19 cellular contexts compared by ENCODE assay signal in the genomic region with DNA sequence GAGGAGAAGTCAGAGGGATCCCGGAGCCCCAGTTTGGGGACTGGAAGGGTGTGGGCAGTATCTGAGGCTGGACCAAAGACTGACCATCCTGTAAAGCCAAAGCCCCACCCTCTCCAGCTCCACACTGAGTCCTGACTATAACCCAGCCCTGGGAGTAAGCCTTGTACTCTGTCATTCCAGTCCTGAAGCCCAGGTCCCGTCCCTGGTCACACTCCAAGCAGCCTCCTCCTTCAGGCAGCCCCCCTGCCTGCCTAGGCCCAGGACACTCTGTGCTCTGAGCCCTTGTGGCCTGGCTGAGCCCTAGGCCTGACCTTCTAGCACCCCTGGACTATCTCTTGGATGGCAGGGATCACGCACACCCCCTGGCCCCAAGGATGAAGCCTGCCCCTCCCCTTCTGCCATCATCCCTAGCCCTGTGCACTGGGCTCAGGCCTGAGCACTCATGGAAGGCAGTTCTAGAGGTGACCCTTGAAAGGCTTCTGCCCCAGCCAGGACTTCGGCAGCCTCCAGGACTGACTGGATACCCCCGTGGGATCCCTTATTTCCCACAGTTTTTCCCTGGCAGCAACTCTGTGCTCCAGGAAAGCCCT. TPM values are rescaled to one million over a fixed set of nuclear protein-coding genes. Genes with fewer than 3 reads are reported as not detected.
A peak's percentile ranks its signal among the peaks of the same experiment; 100 is the strongest.
DNase-seq lines count a peak whose midpoint lies in the region; ATAC-seq and TF ChIP-seq lines count a peak whose summit lies in the region.
"Had no signal": no experiment of that assay in that cellular context is flagged by ENCODE, and none has a peak within 500 bp of the region (broad histone marks: within the 10 kb centered on the region; RNA-seq: fewer than 3 reads in every experiment).

No MANE protein-coding gene starts in this region.

- TF ChIP-seq CTCF in left ventricle myocardium inferior (IDR thresholded peaks at IDR 0.05; ENCODE audit: borderline replicate concordance), result no peak
- no peak for TF ChIP-seq CTCF in chondrocyte (IDR thresholded peaks at IDR 0.05)

- no peaks in the 10 kb centered on the region for H3K4me1 ChIP-seq in left ventricle myocardium inferior
- H3K4me1 ChIP-seq: A549 had no signal

- DNase-seq in Right ventricle myocardium inferior (ENCODE audit: missing footprints) (peak; percentile 39), left ventricle myocardium inferior (no peak), chondrocyte (ENCODE audit: low spot score) (peak; percentile 73), ureter (ENCODE audit: low spot score) (peak; percentile 23), D341Med (ENCODE audit: low spot score) (no peak)
- DNase-seq in natural killer cell treated with Interleukin-12 subunit alpha and Interleukin-12 subunit beta and Interleukin-15 and Interleukin-18, amount 100 ng/mL, for 72 hours (ENCODE audit: low spot score), result peak; percentile 51
- DNase-seq in activated naive CD8-positive, alpha-beta T cell treated with anti-CD3 and anti-CD28 coated beads, Interleukin-2, amount 50 U/mL, for 24 hours, result no peak
- DNase-seq: DMS53, GDM1, IMR-90, Karpas-422, NCI-H187, NCI-H446 treated with DMSO at 0.1 percent for 48 hours, NCI-H526 treated with DMSO at 0.1 percent for 48 hours, SHP77 treated with DMSO at 0.1 percent for 48 hours had no signal

- ATAC-seq in Right ventricle myocardium inferior, result no peak
- ATAC-seq in natural killer cell treated with Interleukin-12 subunit alpha and Interleukin-12 subunit beta and Interleukin-15 and Interleukin-18, amount 100 ng/mL, for 72 hours, result no peak
- no peak for ATAC-seq in activated naive CD8-positive, alpha-beta T cell treated with anti-CD3 and anti-CD28 coated beads, Interleukin-2, amount 50 U/mL, for 24 hours
- ATAC-seq: A549 had no signal

- no peak overlapping the region for H3K4me3 ChIP-seq in left ventricle myocardium inferior
- H3K4me3 ChIP-seq: A549 had no signal

- no peak overlapping the region for H3K27ac Mint-ChIP-seq in chondrocyte (ENCODE audit: unreplicated experiment)
- no peak overlapping the region for H3K27ac Mint-ChIP-seq in natural killer cell treated with Interleukin-12 subunit alpha and Interleukin-12 subunit beta and Interleukin-15 and Interleukin-18, amount 100 ng/mL, for 72 hours
- H3K27ac Mint-ChIP-seq in activated naive CD8-positive, alpha-beta T cell treated with anti-CD3 and anti-CD28 coated beads, Interleukin-2, amount 50 U/mL, for 24 hours, result no peak overlapping the region
- H3K27ac Mint-ChIP-seq: B cell, CD14-positive monocyte had no signal

- peaks cover 19% of the 10 kb centered on the region for H3K27me3 ChIP-seq in left ventricle myocardium inferior (ENCODE audit: low read depth)

- peaks cover 9% of the 10 kb centered on the region for H3K4me1 Mint-ChIP-seq in chondrocyte (ENCODE audit: low read depth)
- no peaks in the 10 kb centered on the region for H3K4me1 Mint-ChIP-seq in natural killer cell treated with Interleukin-12 subunit alpha and Interleukin-12 subunit beta and Interleukin-15 and Interleukin-18, amount 100 ng/mL, for 72 hours (ENCODE audit: low read depth in 2 of 2)
- H3K4me1 Mint-ChIP-seq in activated naive CD8-positive, alpha-beta T cell treated with anti-CD3 and anti-CD28 coated beads, Interleukin-2, amount 50 U/mL, for 24 hours, result no peaks in the 10 kb centered on the region
- H3K4me1 Mint-ChIP-seq: B cell, CD14-positive monocyte had no signal

- H3K27ac ChIP-seq in left ventricle myocardium inferior (replicated peaks), result no peak overlapping the region
- H3K27ac ChIP-seq: A549 had no signal

- intact Hi-C loops in Right ventricle myocardium inferior (cut with DNase I) (no loop called here), left ventricle myocardium inferior (cut with micrococcal nuclease) (no loop called here)

- no peaks in the 10 kb centered on the region for H3K36me3 Mint-ChIP-seq in chondrocyte (ENCODE audit: low read depth)
- no peaks in the 10 kb centered on the region for H3K36me3 Mint-ChIP-seq in natural killer cell treated with Interleukin-12 subunit alpha and Interleukin-12 subunit beta and Interleukin-15 and Interleukin-18, amount 100 ng/mL, for 72 hours
- no peaks in the 10 kb centered on the region for H3K36me3 Mint-ChIP-seq in activated naive CD8-positive, alpha-beta T cell treated with anti-CD3 and anti-CD28 coated beads, Interleukin-2, amount 50 U/mL, for 24 hours (ENCODE audit: low read depth)
- H3K36me3 Mint-ChIP-seq: CD14-positive monocyte had no signal

- H3K36me3 ChIP-seq in left ventricle myocardium inferior, result no peaks in the 10 kb centered on the region

- H3K9me3 Mint-ChIP-seq in chondrocyte (ENCODE audit: low read depth), result no peaks in the 10 kb centered on the region
- no peaks in the 10 kb centered on the region for H3K9me3 Mint-ChIP-seq in natural killer cell treated with Interleukin-12 subunit alpha and Interleukin-12 subunit beta and Interleukin-15 and Interleukin-18, amount 100 ng/mL, for 72 hours
- no peaks in the 10 kb centered on the region for H3K9me3 Mint-ChIP-seq in activated naive CD8-positive, alpha-beta T cell treated with anti-CD3 and anti-CD28 coated beads, Interleukin-2, amount 50 U/mL, for 24 hours
- H3K9me3 Mint-ChIP-seq: CD14-positive monocyte had no signal

- no peaks in the 10 kb centered on the region for H3K9me3 ChIP-seq in left ventricle myocardium inferior (replicated peaks)
- H3K9me3 ChIP-seq: A549 had no signal

- peaks cover 17% of the 10 kb centered on the region for H3K27me3 Mint-ChIP-seq in chondrocyte (ENCODE audit: low read depth)
- peaks cover 5 to 8% of the 10 kb centered on the region in 2 donors for H3K27me3 Mint-ChIP-seq in natural killer cell treated with Interleukin-12 subunit alpha and Interleukin-12 subunit beta and Interleukin-15 and Interleukin-18, amount 100 ng/mL, for 72 hours
- H3K27me3 Mint-ChIP-seq in activated naive CD8-positive, alpha-beta T cell treated with anti-CD3 and anti-CD28 coated beads, Interleukin-2, amount 50 U/mL, for 24 hours, result peaks cover 19% of the 10 kb centered on the region

- no peak overlapping the region for H3K4me3 Mint-ChIP-seq in chondrocyte (ENCODE audit: unreplicated experiment)
- no peak overlapping the region for H3K4me3 Mint-ChIP-seq in natural killer cell treated with Interleukin-12 subunit alpha and Interleukin-12 subunit beta and Interleukin-15 and Interleukin-18, amount 100 ng/mL, for 72 hours
- H3K4me3 Mint-ChIP-seq in activated naive CD8-positive, alpha-beta T cell treated with anti-CD3 and anti-CD28 coated beads, Interleukin-2, amount 50 U/mL, for 24 hours, result no peak overlapping the region
- H3K4me3 Mint-ChIP-seq: B cell, CD14-positive monocyte had no signal

RNA-seq across cellular contexts. Expression of a gene that starts 28.0 kb away (rescaled TPM):
- total RNA-seq in Right ventricle myocardium inferior (0.51 TPM), left ventricle myocardium inferior (not detected), chondrocyte (0.97 to 1.6 TPM (median 1.3 TPM) in 3 replicates), ureter (0.36 TPM)
- not detected for total RNA-seq in natural killer cell treated with Interleukin-12 subunit alpha and Interleukin-12 subunit beta and Interleukin-15 and Interleukin-18, amount 100 ng/mL, for 72 hours
- total RNA-seq: B cell, IMR-90 had no signal

RNA-seq across cellular contexts. Expression of a gene that starts 38.7 kb away (rescaled TPM):
- total RNA-seq in Right ventricle myocardium inferior (8.7 TPM), left ventricle myocardium inferior (4.6 TPM), chondrocyte (0.12 TPM in 1 of 3 replicates, not detected in the others), ureter (9.4 TPM)
- total RNA-seq in natural killer cell treated with Interleukin-12 subunit alpha and Interleukin-12 subunit beta and Interleukin-15 and Interleukin-18, amount 100 ng/mL, for 72 hours, result not detected
- total RNA-seq: B cell, IMR-90, RPMI7951 had no signal

Comparison
In these comparisons a context has a peak if more than half of its experiments do, and no peak if none do; other contexts are left out.
1. DNase-seq: peak in Right ventricle myocardium inferior (single experiment), chondrocyte (single experiment), natural killer cell treated with Interleukin-12 subunit alpha and Interleukin-12 subunit beta and Interleukin-15 and Interleukin-18, amount 100 ng/mL, for 72 hours (single experiment) and ureter (single experiment); none in left ventricle myocardium inferior (single experiment), activated naive CD8-positive, alpha-beta T cell treated with anti-CD3 and anti-CD28 coated beads, Interleukin-2, amount 50 U/mL, for 24 hours (single experiment) and D341Med (single experiment).